ENCODE assay signal across 25 cellular contexts in genomic region chr5:42806701-42807262, GRCh38. TPM values are rescaled to one million over a fixed set of nuclear protein-coding genes. Genes with fewer than 3 reads are reported as not detected.
"Had no signal": no experiment of that assay in that cellular context is flagged by ENCODE, and none has a peak within 500 bp of the region (broad histone marks: within the 10 kb centered on the region; RNA-seq: fewer than 3 reads in every experiment).

No MANE protein-coding gene starts in this region.

- H3K27me3 ChIP-seq: heart left ventricle, pancreas, sigmoid colon, stomach, testis, thyroid gland, uterus had no signal

- H3K27ac ChIP-seq: heart left ventricle, pancreas, prostate gland, sigmoid colon, stomach, testis, uterus had no signal

- ATAC-seq: heart left ventricle; naive thymus-derived CD8-positive, alpha-beta T cell; pancreas; right cardiac atrium; stimulated activated naive B cell treated with anti-CD40 and anti-IgM and Interleukin-4, amounts not matched to agents 10 μg/mL and 1 μg/mL and 100 μg/mL, for 72 hours; stimulated activated naive CD8-positive, alpha-beta T cell treated with anti-CD3 and anti-CD28 coated beads, Interleukin-15, Interleukin-2, amounts not matched to agents 100 U/mL and 50 U/mL, for 24 hours had no signal

- H3K36me3 ChIP-seq: prostate gland, uterus had no signal

- H3K9me3 ChIP-seq: heart left ventricle, pancreas, prostate gland, sigmoid colon, stomach, testis, thyroid gland, uterus had no signal

- H3K4me3 ChIP-seq: pancreas, prostate gland, testis, thyroid gland, uterus had no signal

- DNase-seq: glutamatergic neuron; heart left ventricle; kidney; mammary epithelial cell; mesenchymal stem cell; naive thymus-derived CD8-positive, alpha-beta T cell; nucleus accumbens; pancreas; posterior cingulate gyrus; retina; right cardiac atrium; sigmoid colon; stimulated activated CD4-positive, alpha-beta T cell treated with anti-CD3 and anti-CD28 coated beads, Interleukin-12 subunit alpha, Interleukin-12 subunit beta, amount 100 ng/mL, for 4 hours; stimulated activated CD4-positive, alpha-beta T cell treated with anti-CD3 and anti-CD28 coated beads, Interleukin-15, amount 100 ng/mL, for 24 hours; stimulated activated CD4-positive, alpha-beta T cell treated with anti-CD3 and anti-CD28 coated beads, Interleukin-2, amount 100 ng/mL, for 24 hours; stimulated activated CD4-positive, alpha-beta T cell treated with anti-CD3 and anti-CD28 coated beads, Interleukin-4, amount 100 ng/mL, for 1 hour; stimulated activated naive B cell treated with anti-CD40 and anti-IgM and Interleukin-4, amounts not matched to agents 10 μg/mL and 1 μg/mL and 100 μg/mL, for 72 hours; stimulated activated naive CD8-positive, alpha-beta T cell treated with anti-CD3 and anti-CD28 coated beads, Interleukin-15, Interleukin-2, amounts not matched to agents 100 U/mL and 50 U/mL, for 24 hours; stomach; testis; thyroid gland; trophoblast cell; uterus had no signal

- FAIRE-seq: pancreas had no signal

- H3K4me1 ChIP-seq: testis, uterus had no signal

RNA-seq across cellular contexts. Expression of gene CCDC152, which starts 50.2 kb away (rescaled TPM):
- total RNA-seq: neural crest cell had no signal
